11 cellular contexts compared by ENCODE assay signal in genomic region chr11:65452806-65453490, GRCh38. TPM values are rescaled to one million over a fixed set of nuclear protein-coding genes. Genes with fewer than 3 reads are reported as not detected.
DNase-seq lines count a peak whose midpoint lies in the region; TF ChIP-seq lines count a peak whose summit lies in the region.
"Had no signal": no experiment of that assay in that cellular context is flagged by ENCODE, and none has a peak within 500 bp of the region (broad histone marks: within the 10 kb centered on the region; RNA-seq: fewer than 3 reads in every experiment).

No MANE protein-coding gene starts in this region.

- no peaks in the 10 kb centered on the region for H4K20me1 ChIP-seq in PC-9 (ENCODE audit: insufficient read depth)
- H4K20me1 ChIP-seq in smooth muscle cell (ENCODE audit: low read depth), result no peaks in the 10 kb centered on the region

- H3K4me1 ChIP-seq in PC-9 (replicated peaks; ENCODE audit: insufficient read depth), result peaks cover 25% of the 10 kb centered on the region
- peaks cover 7 to 39% (median 22%) of the 10 kb centered on the region in 3 donors for H3K4me1 ChIP-seq in esophagus squamous epithelium
- peaks cover 5% of the 10 kb centered on the region for H3K4me1 ChIP-seq in smooth muscle cell (ENCODE audit: low read depth)

- H3K27ac ChIP-seq in PC-9 (peak overlapping the region; percentile 64), esophagus squamous epithelium (peak overlapping the region; percentile 85 to 92 (median 90)), smooth muscle cell (ENCODE audit: low read depth) (peak overlapping the region; percentile 19)
- H3K27ac ChIP-seq: ovary had no signal

- whole genome bisulfite sequencing in esophagus squamous epithelium, 2 donors, result 19 to 39% methylated on average over 8 of the region's 8 CpGs
- 77% methylated on average over 8 of the region's 8 CpGs for WGBS in smooth muscle cell (ENCODE audit: low lambda C conversion rate)

- H3K9me2 ChIP-seq in PC-9 (ENCODE audit: insufficient read depth), result no peaks in the 10 kb centered on the region

- DNase-seq in NCI-H748 (lab: John Stamatoyannopoulos, UW; ENCODE audit: unreplicated experiment) (peak; percentile 20), NCI-H748 treated with DMSO at 0.1 percent for 48 hours (lab: John Stamatoyannopoulos, UW) (no peak), PC-9 (peak; percentile 65 to 86), esophagus squamous epithelium (lab: John Stamatoyannopoulos, UW) (no peak), smooth muscle cell (lab: John Stamatoyannopoulos, UW; ENCODE audit: unreplicated experiment) (no peak), NAMALWA (ENCODE audit: low spot score) (no peak), globus pallidus (ENCODE audit: low spot score) (no peak), cerebellum (ENCODE audit: low spot score) (no peak)
- DNase-seq: H9 had no signal

- H3K4me3 ChIP-seq in PC-9, result no peak overlapping the region
- H3K4me3 ChIP-seq in esophagus squamous epithelium, result no peak overlapping the region
- no peak overlapping the region for H3K4me3 ChIP-seq in smooth muscle cell
- H3K4me3 ChIP-seq: BLaER1 treated with 17β-estradiol and CSF1 and Interleukin-3, amounts not matched to agents 10 nM and 100 nM; ovary had no signal

- intact Hi-C loops in PC-9 (cut with micrococcal nuclease; ENCODE audit: unreplicated experiment), result loop anchor here (1.0 kb wide), 1 partner anchor 35 kb away; no protein-coding TSS in a partner anchor
- intact Hi-C loops in esophagus squamous epithelium (cut with DNase I), result no loop called here

- POLR2A ChIA-PET in PC-9 (lab: Charles Lee; ENCODE audit: unreplicated experiment), result interaction anchor here (0.6 to 1.0 kb wide), 4 partner anchors 9 to 71 kb away, joined by 3 to 11 read pairs (median 4); no protein-coding TSS in a partner anchor

- TF ChIP-seq CTCF in PC-9 (conservative IDR thresholded peaks at IDR 0.05) (no peak), esophagus squamous epithelium (IDR thresholded peaks at IDR 0.05) (no peak), smooth muscle cell (IDR thresholded peaks at IDR 0.05; ENCODE audit: borderline replicate concordance, insufficient read depth, poor library complexity, severe bottlenecking) (no peak)

- peaks cover 12% of the 10 kb centered on the region for H3K79me2 ChIP-seq in PC-9 (ENCODE audit: low read depth)
- H3K79me2 ChIP-seq in smooth muscle cell (ENCODE audit: low read depth), result peaks cover 24% of the 10 kb centered on the region

- H3K9ac ChIP-seq in smooth muscle cell (ENCODE audit: low read depth), result no peak overlapping the region

- H2AFZ ChIP-seq in PC-9 (no peak overlapping the region), smooth muscle cell (ENCODE audit: low read depth) (no peak overlapping the region)

- H3K27me3 ChIP-seq in PC-9 (ENCODE audit: insufficient read depth, low read depth) (no peaks in the 10 kb centered on the region), esophagus squamous epithelium (no peaks in the 10 kb centered on the region), smooth muscle cell (ENCODE audit: low read depth) (no peaks in the 10 kb centered on the region)
- H3K27me3 ChIP-seq: BLaER1 treated with 17β-estradiol and CSF1 and Interleukin-3, amounts not matched to agents 10 nM and 100 nM; ovary had no signal

- no TSS peak for BruUV-seq in PC-9 (replicated peaks; lab: Mats Ljungman, UMichigan)

- H3K4me2 ChIP-seq in PC-9, result peak overlapping the region; percentile 20
- no peak overlapping the region for H3K4me2 ChIP-seq in smooth muscle cell

- H3K36me3 ChIP-seq in PC-9 (ENCODE audit: low read depth) (no peaks in the 10 kb centered on the region), esophagus squamous epithelium (no peaks in the 10 kb centered on the region), smooth muscle cell (ENCODE audit: low read depth) (no peaks in the 10 kb centered on the region)
- H3K36me3 ChIP-seq: BLaER1 treated with 17β-estradiol and CSF1 and Interleukin-3, amounts not matched to agents 10 nM and 100 nM; ovary had no signal

- no peak for TF ChIP-seq POLR2A in esophagus squamous epithelium (IDR thresholded peaks at IDR 0.05)

- CTCF ChIA-PET in PC-9 (lab: Charles Lee), result no interaction called here

- peaks cover 42% of the 10 kb centered on the region for H3F3A ChIP-seq in PC-9 (ENCODE audit: insufficient read depth, low read depth)
- H3F3A ChIP-seq in smooth muscle cell (ENCODE audit: low read depth), result peaks cover 10% of the 10 kb centered on the region

- H3K9me3 ChIP-seq in PC-9 (ENCODE audit: insufficient read depth, low read depth) (no peaks in the 10 kb centered on the region), esophagus squamous epithelium (no peaks in the 10 kb centered on the region), smooth muscle cell (replicated peaks; ENCODE audit: low read depth) (no peaks in the 10 kb centered on the region)
- H3K9me3 ChIP-seq: ovary had no signal

RNA-seq across cellular contexts. Expression of gene NEAT1, which starts 30.4 kb away (rescaled TPM):
- total RNA-seq in PC-9 (2021) (825 and 938 TPM in 2 replicates), esophagus squamous epithelium (100 to 1,000 TPM in 3 of 4 donors, 10 to 100 TPM in 1; 30.6 to 705 (median 357) TPM), smooth muscle cell (142 and 155 TPM in 2 replicates), cerebellum (17.0 TPM)
- polyA plus RNA-seq in smooth muscle cell, result 14.9 and 84.6 TPM in 2 replicates

RNA-seq across cellular contexts. Expression of gene MALAT1, which starts 45.9 kb away (rescaled TPM):
- 6,494 and 7,852 TPM in 2 replicates for total RNA-seq in PC-9 (2021)
- over 10,000 TPM in 2 of 4 donors, 1,000 to 10,000 TPM in 2; 1,739 to 13,677 (median 9,435) TPM for total RNA-seq in esophagus squamous epithelium
- total RNA-seq in smooth muscle cell, result 7,019 and 7,386 TPM in 2 replicates
- polyA plus RNA-seq in smooth muscle cell, result 6,158 and 16,096 TPM in 2 replicates
- 17,703 TPM for total RNA-seq in cerebellum

Comparison
In these comparisons a context has a peak if more than half of its experiments do, and no peak if none do; other contexts are left out.
1. DNase-seq: peak in NCI-H748 (single experiment) and PC-9 (2 of 2); none in NCI-H748 treated with DMSO at 0.1 percent for 48 hours (single experiment), esophagus squamous epithelium (single experiment), smooth muscle cell (single experiment), NAMALWA (single experiment), globus pallidus (single experiment) and cerebellum (single experiment).
2. H3K27ac ChIP-seq: peak in every context shown above with its lines; median percentile 90 in esophagus squamous epithelium; 64 in PC-9; 19 in smooth muscle cell.